36 cellular contexts compared by ENCODE assay signal in the genomic region with DNA sequence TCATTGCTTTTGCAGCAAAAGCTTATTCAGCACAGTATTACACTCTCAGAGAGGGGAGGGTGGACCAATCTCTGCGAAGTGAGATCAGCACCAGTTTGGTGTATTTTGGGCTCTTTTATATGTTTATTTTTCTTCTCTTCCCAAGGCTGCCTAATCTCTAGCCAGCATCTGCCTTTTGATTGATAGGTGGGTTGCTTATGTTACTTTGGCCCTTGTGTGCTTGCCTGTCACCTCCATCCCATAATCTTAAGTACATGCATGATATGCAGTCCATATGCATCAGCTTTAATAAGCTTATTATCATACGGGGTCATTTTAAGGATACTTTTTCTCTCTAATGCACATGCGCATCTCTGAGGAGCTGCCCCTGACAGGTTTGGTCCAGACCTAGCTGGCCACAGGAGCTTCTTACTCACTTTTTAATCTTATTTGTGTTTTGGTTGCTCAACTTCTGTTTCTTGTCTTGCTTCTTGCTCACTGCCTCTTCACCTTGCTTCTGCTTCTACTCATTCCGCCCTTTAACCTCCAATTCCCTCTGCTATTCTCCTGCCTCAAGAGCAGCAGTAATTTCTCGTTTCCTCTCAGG. TPM values are rescaled to one million over a fixed set of nuclear protein-coding genes. Genes with fewer than 3 reads are reported as not detected.
"Had no signal": no experiment of that assay in that cellular context is flagged by ENCODE, and none has a peak within 500 bp of the region (broad histone marks: within the 10 kb centered on the region; RNA-seq: fewer than 3 reads in every experiment).

No MANE protein-coding gene starts in this region.

- DNase-seq: activated B cell treated with CpG ODN at 0.5 μM for 24 hours; activated CD4-positive, alpha-beta T cell treated with anti-CD3 and anti-CD28 coated beads for 48 hours; activated CD4-positive, alpha-beta T cell treated with anti-CD3 and anti-CD28 coated beads, Interleukin-2, amount 50 U/mL, for 1 hour; activated CD4-positive, alpha-beta T cell treated with anti-CD3 and anti-CD28 coated beads, Interleukin-2, amount 50 U/mL, for 48 hours; activated CD8-positive, alpha-beta T cell treated with anti-CD3 and anti-CD28 coated beads for 36 hours; activated effector memory CD4-positive, alpha-beta T cell treated with Interleukin-2 at 50 U/mL for 16 hours; activated naive CD4-positive, alpha-beta T cell treated with anti-CD3 and anti-CD28 coated beads for 36 hours; activated naive CD8-positive, alpha-beta T cell treated with anti-CD3 and anti-CD28 coated beads for 36 hours; activated naive CD8-positive, alpha-beta T cell treated with anti-CD3 and anti-CD28 coated beads, Interleukin-2, amount 50 U/mL, for 24 hours; activated T-cell treated with anti-CD3 and anti-CD28 coated beads, Interleukin-2, amount 50 U/mL, for 4 hours; adrenal gland; brain microvascular endothelial cell; caudate nucleus; cortex of kidney; dermis blood vessel endothelial cell; effector CD8-positive, alpha-beta T cell; esophagus squamous epithelium; foreskin melanocyte; heart right ventricle; T-cell; T-helper 9 cell; WERI-Rb-1 had no signal

- H3K4me1 ChIP-seq: adrenal gland had no signal

- H3K4me3 ChIP-seq: adrenal gland, esophagus squamous epithelium, gastroesophageal sphincter, heart right ventricle had no signal

- H3K27ac ChIP-seq: adrenal gland, brain microvascular endothelial cell, epithelial cell of prostate, esophagus squamous epithelium, gastroesophageal sphincter, heart right ventricle, WERI-Rb-1 had no signal

- ATAC-seq: activated CD4-positive, CD25-positive, alpha-beta regulatory T cell treated with anti-CD3 and anti-CD28 coated beads, Interleukin-2, amount 50 U/mL, for 24 hours; activated CD8-positive, alpha-beta T cell treated with anti-CD3 and anti-CD28 coated beads for 36 hours; activated naive CD8-positive, alpha-beta T cell treated with anti-CD3 and anti-CD28 coated beads, Interleukin-2, amount 50 U/mL, for 24 hours; activated T-cell treated with anti-CD3 and anti-CD28 coated beads, Interleukin-2, amount 50 U/mL, for 4 hours; activated T-helper 17 cell treated with anti-CD3 and anti-CD28 coated beads, Interleukin-2, amount 50 U/mL, for 72 hours; gastroesophageal sphincter; heart right ventricle; T-cell had no signal

- H3K9me3 ChIP-seq: adrenal gland had no signal

- H3K27me3 ChIP-seq: adrenal gland, brain microvascular endothelial cell had no signal

- H3K36me3 ChIP-seq: adrenal gland, brain microvascular endothelial cell, esophagus squamous epithelium, gastroesophageal sphincter, heart right ventricle, WERI-Rb-1 had no signal

- FAIRE-seq: astrocyte, colon, endometrium, endothelial cell of umbilical vein had no signal

RNA-seq across cellular contexts. Expression of a gene that starts 9.8 kb away (rescaled TPM):
- total RNA-seq: activated B cell treated with CpG ODN at 0.5 μM for 24 hours; activated CD8-positive, alpha-beta T cell treated with anti-CD3 and anti-CD28 coated beads for 36 hours; activated naive CD4-positive, alpha-beta T cell treated with anti-CD3 and anti-CD28 coated beads for 36 hours; activated naive CD8-positive, alpha-beta T cell treated with anti-CD3 and anti-CD28 coated beads for 36 hours; activated T-cell treated with anti-CD3 and anti-CD28 coated beads, Interleukin-2, amount 50 U/mL, for 4 hours; activated T-helper 17 cell treated with anti-CD3 and anti-CD28 coated beads, Interleukin-2, amount 50 U/mL, for 72 hours; adrenal gland; astrocyte; chondrocyte; dermis blood vessel endothelial cell; endothelial cell of umbilical vein; fibroblast of lung; fibroblast of villous mesenchyme; glomerular endothelial cell; T-cell; T-helper 2 cell treated with Interferon-gamma antibody and Interleukin-4, amounts not matched to agents 100 ng/mL and 5 ng/mL, for 36 hours had no signal
- polyA plus RNA-seq: endothelial cell of umbilical vein, fibroblast of lung had no signal

RNA-seq across cellular contexts. Expression of a gene that starts 13.3 kb away (rescaled TPM):
- total RNA-seq: activated B cell treated with CpG ODN at 0.5 μM for 24 hours; activated CD8-positive, alpha-beta T cell treated with anti-CD3 and anti-CD28 coated beads for 36 hours; activated naive CD4-positive, alpha-beta T cell treated with anti-CD3 and anti-CD28 coated beads for 36 hours; activated naive CD8-positive, alpha-beta T cell treated with anti-CD3 and anti-CD28 coated beads for 36 hours; activated T-cell treated with anti-CD3 and anti-CD28 coated beads, Interleukin-2, amount 50 U/mL, for 4 hours; activated T-helper 17 cell treated with anti-CD3 and anti-CD28 coated beads, Interleukin-2, amount 50 U/mL, for 72 hours; adrenal gland; astrocyte; chondrocyte; dermis blood vessel endothelial cell; endothelial cell of umbilical vein; fibroblast of lung; fibroblast of villous mesenchyme; glomerular endothelial cell; T-cell; T-helper 2 cell treated with Interferon-gamma antibody and Interleukin-4, amounts not matched to agents 100 ng/mL and 5 ng/mL, for 36 hours had no signal
- polyA plus RNA-seq: adrenal gland, endothelial cell of umbilical vein, esophagus, fibroblast of lung, heart right ventricle had no signal

RNA-seq across cellular contexts. Expression of a gene that starts 29.3 kb away (rescaled TPM):
- total RNA-seq: activated B cell treated with CpG ODN at 0.5 μM for 24 hours; activated CD8-positive, alpha-beta T cell treated with anti-CD3 and anti-CD28 coated beads for 36 hours; activated naive CD4-positive, alpha-beta T cell treated with anti-CD3 and anti-CD28 coated beads for 36 hours; activated naive CD8-positive, alpha-beta T cell treated with anti-CD3 and anti-CD28 coated beads for 36 hours; activated T-cell treated with anti-CD3 and anti-CD28 coated beads, Interleukin-2, amount 50 U/mL, for 4 hours; activated T-helper 17 cell treated with anti-CD3 and anti-CD28 coated beads, Interleukin-2, amount 50 U/mL, for 72 hours; adrenal gland; astrocyte; chondrocyte; dermis blood vessel endothelial cell; endothelial cell of umbilical vein; esophagus squamous epithelium; fibroblast of lung; fibroblast of villous mesenchyme; gastroesophageal sphincter; glomerular endothelial cell; heart right ventricle; T-cell; T-helper 2 cell treated with Interferon-gamma antibody and Interleukin-4, amounts not matched to agents 100 ng/mL and 5 ng/mL, for 36 hours had no signal
- polyA plus RNA-seq: adrenal gland, endothelial cell of umbilical vein, esophagus, fibroblast of lung, heart right ventricle had no signal
